In the genomic region with DNA sequence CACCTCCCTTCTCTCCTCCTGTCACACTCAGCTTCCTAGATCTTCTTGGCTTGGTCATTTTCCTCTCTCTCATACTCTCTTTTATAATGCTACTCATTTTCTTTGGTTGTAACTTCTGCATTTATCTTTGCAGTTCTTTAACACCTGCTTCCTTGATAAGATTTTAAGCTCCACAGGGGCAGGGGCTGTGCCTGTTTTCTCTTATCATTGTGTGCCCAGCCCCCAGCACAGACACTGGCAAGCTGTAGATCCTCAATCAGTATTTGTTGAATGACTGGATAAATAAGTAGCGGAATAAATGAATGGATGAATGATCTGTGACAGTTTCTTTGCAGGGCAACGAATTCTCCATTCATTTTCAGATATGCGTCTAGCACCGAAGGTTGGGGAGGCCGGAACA, we compare ENCODE assay signal across 17 cellular contexts.
"Had no signal": no experiment of that assay in that cellular context is flagged by ENCODE, and none has a peak within 500 bp of the region (broad histone marks: within the 10 kb centered on the region; RNA-seq: fewer than 3 reads in every experiment).

No MANE protein-coding gene starts in this region.

- H3K9me3 Mint-ChIP-seq: dendritic cell treated with granulocyte-macrophage colony-stimulating factor and Interleukin-4, amounts not matched to agents 40 ng/mL and 50 ng/mL, for 4 days; natural killer cell; type B pancreatic cell had no signal

- ATAC-seq: heart left ventricle, mucosa of descending colon, natural killer cell, right cardiac atrium had no signal

- H3K36me3 Mint-ChIP-seq: natural killer cell had no signal

- H3K27me3 Mint-ChIP-seq: type B pancreatic cell had no signal

- H3K27ac Mint-ChIP-seq: dendritic cell treated with granulocyte-macrophage colony-stimulating factor and Interleukin-4, amounts not matched to agents 40 ng/mL and 50 ng/mL, for 4 days; natural killer cell; progenitor cell of endocrine pancreas; type B pancreatic cell had no signal

- H3K4me3 Mint-ChIP-seq: dendritic cell treated with granulocyte-macrophage colony-stimulating factor and Interleukin-4, amounts not matched to agents 40 ng/mL and 50 ng/mL, for 4 days; natural killer cell; neural crest cell; type B pancreatic cell had no signal

- DNase-seq: foreskin melanocyte; heart left ventricle; hypothalamus; kidney glomerular epithelial cell; mammary epithelial cell; mucosa of descending colon; natural killer cell; ovary; right cardiac atrium; small intestine; stimulated activated CD4-positive, alpha-beta T cell treated with anti-CD3 and anti-CD28 coated beads, Interleukin-12 subunit alpha, Interleukin-12 subunit beta, amount 100 ng/mL, for 4 hours; stimulated activated naive CD4-positive, alpha-beta T cell; thyroid gland had no signal
